ENCODE assay signal across 20 cellular contexts in genomic region chr15:26070095-26070532, GRCh38.
"Had no signal": no experiment of that assay in that cellular context is flagged by ENCODE, and none has a peak within 500 bp of the region (broad histone marks: within the 10 kb centered on the region; RNA-seq: fewer than 3 reads in every experiment).

No MANE protein-coding gene starts in this region.

- H3K9me3 ChIP-seq: prostate gland, transverse colon, uterus had no signal

- H3K27ac ChIP-seq: hepatocyte, prostate gland, skin epidermis, transverse colon, uterus had no signal

- H3K36me3 ChIP-seq: prostate gland, transverse colon, uterus had no signal

- H2AFZ ChIP-seq: hepatocyte had no signal

- DNase-seq: activated CD4-positive, alpha-beta T cell treated with anti-CD3 and anti-CD28 coated beads, Interleukin-2, amount 10 ng/mL, durations not matched to agents 24 days and 14 days; activated CD4-positive, CD25-positive, alpha-beta regulatory T cell; activated CD8-positive, alpha-beta T cell treated with anti-CD3 and anti-CD28 coated beads for 36 hours; activated naive CD4-positive, alpha-beta T cell treated with Interleukin-2 at 50 U/mL for 16 hours; activated naive CD8-positive, alpha-beta T cell treated with anti-CD3 and anti-CD28 coated beads, Interleukin-2, amount 10 ng/mL, durations not matched to agents 7 days and 5 days; activated T-cell treated with anti-CD3 and anti-CD28 coated beads, Interleukin-2, amount 50 U/mL, for 1 hour; cerebellar nuclear complex; dermis blood vessel endothelial cell; effector memory CD8-positive, alpha-beta T cell; foreskin fibroblast; mesendoderm; right cardiac atrium; stimulated activated naive CD8-positive, alpha-beta T cell treated with anti-CD3 and anti-CD28 coated beads, Interleukin-15, Interleukin-2, amounts not matched to agents 100 U/mL and 50 U/mL, for 24 hours; transverse colon; uterus had no signal

- H3K4me1 ChIP-seq: prostate gland, transverse colon, uterus had no signal

- H3K27me3 ChIP-seq: hepatocyte, transverse colon, uterus had no signal

- H3K79me2 ChIP-seq: hepatocyte had no signal

- ATAC-seq: activated CD8-positive, alpha-beta T cell treated with anti-CD3 and anti-CD28 coated beads for 36 hours; activated T-helper 17 cell treated with anti-CD3 and anti-CD28 coated beads, Interleukin-2, amount 50 U/mL, for 72 hours; effector memory CD8-positive, alpha-beta T cell; natural killer cell treated with Interleukin-12 subunit alpha and Interleukin-12 subunit beta and Interleukin-15 and Interleukin-18, amount 100 ng/mL, for 72 hours; right cardiac atrium; stimulated activated naive CD8-positive, alpha-beta T cell treated with anti-CD3 and anti-CD28 coated beads, Interleukin-15, Interleukin-2, amounts not matched to agents 100 U/mL and 50 U/mL, for 24 hours had no signal

- H3K4me2 ChIP-seq: hepatocyte had no signal

- H3K4me3 ChIP-seq: hepatocyte, prostate gland, skin epidermis, transverse colon, uterus had no signal
